ENCODE assay signal across 9 cellular contexts in the genomic region with DNA sequence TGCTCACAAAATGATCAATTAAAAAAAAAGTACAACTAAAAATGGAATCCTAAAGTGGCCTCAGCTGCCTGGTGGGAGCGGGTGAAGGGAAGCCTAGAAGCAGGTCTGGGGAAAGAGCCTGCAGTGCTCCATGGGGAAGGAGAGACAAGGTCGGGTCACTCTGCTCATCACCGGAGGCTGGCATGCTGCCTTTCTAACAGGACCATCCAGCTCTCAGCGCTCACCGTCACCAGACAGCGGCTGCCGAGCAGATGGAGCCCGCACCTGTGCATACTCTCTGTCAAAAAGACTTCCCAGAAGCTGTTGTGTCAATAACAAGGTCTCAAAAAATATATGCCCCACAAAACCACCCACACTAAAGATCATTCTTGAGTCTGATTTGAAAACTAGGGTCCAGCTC.
"Had no signal": no experiment of that assay in that cellular context is flagged by ENCODE, and none has a peak within 500 bp of the region (broad histone marks: within the 10 kb centered on the region; RNA-seq: fewer than 3 reads in every experiment).

No MANE protein-coding gene starts in this region.

- H3K27ac ChIP-seq: neutrophil, right lobe of liver, tibial nerve, vagina had no signal

- DNase-seq: activated CD4-positive, alpha-beta T cell treated with anti-CD3 and anti-CD28 coated beads for 4 hours; activated naive CD4-positive, alpha-beta T cell; immature natural killer cell; left cardiac atrium; naive thymus-derived CD4-positive, alpha-beta T cell; right lobe of liver had no signal
